8 cellular contexts compared by ENCODE assay signal in genomic region chr3:187748050-187748481, GRCh38. TPM values are rescaled to one million over a fixed set of nuclear protein-coding genes. Genes with fewer than 3 reads are reported as not detected.
DNase-seq lines count a peak whose midpoint lies in the region; ATAC-seq and TF ChIP-seq lines count a peak whose summit lies in the region.

No MANE protein-coding gene starts in this region.

- no peak for TF ChIP-seq POLR2A in suprapubic skin (IDR thresholded peaks at IDR 0.05)

- peak; percentile 42 for ATAC-seq in GM18502 (IDR thresholded peaks at IDR 0.05; ENCODE audit: poor library complexity, unreplicated experiment)

- H3K4me1 ChIP-seq in suprapubic skin: peaks cover 32% of the 10 kb centered on the region

- TF ChIP-seq CTCF in fibroblast of villous mesenchyme (IDR thresholded peaks at IDR 0.05; ENCODE audit: insufficient read depth, low read depth, low read length) (peak; percentile 100), suprapubic skin (IDR thresholded peaks at IDR 0.05) (peak; percentile 95 to 97)

- 8% methylated on average over 2 of the region's 2 CpGs for WGBS in suprapubic skin

- DNase-seq in A172 (ENCODE audit: low spot score) (peak; percentile 88), RPMI7951 (ENCODE audit: low read depth) (peak; percentile 79), fibroblast of villous mesenchyme (ENCODE audit: low read depth) (peak; percentile 83), occipital lobe (lab: John Stamatoyannopoulos, UW) (peak; percentile 65), suprapubic skin (ENCODE audit: low spot score in 2 of 2) (peak; percentile 93 to 95)
- peak; percentile 72 to 83 for DNase-seq in activated T-helper 1 cell treated with anti-CD3 and anti-CD28 coated beads, Interleukin-2, amount 50 U/mL, for 16 hours (ENCODE audit: low read depth in 1 of 2, low spot score in 1 of 2)

- H3K27me3 ChIP-seq in suprapubic skin: no peaks in the 10 kb centered on the region

- H3K36me3 ChIP-seq in KOPT-K1 (ENCODE audit: insufficient read depth, low read length) (no peaks in the 10 kb centered on the region), suprapubic skin (no peaks in the 10 kb centered on the region)

- H3K4me3 ChIP-seq in fibroblast of villous mesenchyme (ENCODE audit: low read depth, low read length) (no peak overlapping the region), suprapubic skin (no peak overlapping the region)

- TF ChIP-seq EP300 in suprapubic skin (IDR thresholded peaks at IDR 0.05): no peak

- H3K9me3 ChIP-seq in KOPT-K1 (ENCODE audit: insufficient read depth, low read length, poor library complexity, severe bottlenecking) (no peaks in the 10 kb centered on the region), suprapubic skin (no peaks in the 10 kb centered on the region)

- H3K27ac ChIP-seq in KOPT-K1 (ENCODE audit: low read depth, low read length, poor library complexity, severe bottlenecking): peak overlapping the region; percentile 99
- H3K27ac ChIP-seq in suprapubic skin: peak overlapping the region; percentile 100

RNA-seq across cellular contexts. Expression of gene BCL6, which starts 2.8 kb away (rescaled TPM):
- total RNA-seq in A172 (2014; rRNA removed; shearing (Covaris generic)): 3.2 and 4.6 TPM in 2 replicates
- total RNA-seq in RPMI7951 (2014; rRNA removed; shearing (Covaris generic)): 5.8 and 10.1 TPM in 2 replicates
- total RNA-seq in fibroblast of villous mesenchyme: 17.4 and 26.8 TPM in 2 replicates
- 7.5 TPM for total RNA-seq in occipital lobe
- total RNA-seq in suprapubic skin: 100 to 1,000 TPM; 203 to 661 (median 285) TPM

RNA-seq across cellular contexts. Expression of gene RTP2, which starts 45.7 kb away (rescaled TPM):
- total RNA-seq in A172 (2014; rRNA removed; shearing (Covaris generic)): not detected in 2 replicates
- not detected in 2 replicates for total RNA-seq in RPMI7951 (2014; rRNA removed; shearing (Covaris generic))
- total RNA-seq in fibroblast of villous mesenchyme (not detected in 2 replicates), occipital lobe (not detected), suprapubic skin (not detected)
